13 cellular contexts compared by ENCODE assay signal in genomic region chr7:2810682-2811471, GRCh38. TPM values are rescaled to one million over a fixed set of nuclear protein-coding genes. Genes with fewer than 3 reads are reported as not detected.
DNase-seq lines count a peak whose midpoint lies in the region; ATAC-seq and TF ChIP-seq lines count a peak whose summit lies in the region.
"Had no signal": no experiment of that assay in that cellular context is flagged by ENCODE, and none has a peak within 500 bp of the region (broad histone marks: within the 10 kb centered on the region; RNA-seq: fewer than 3 reads in every experiment).

No MANE protein-coding gene starts in this region.

- H3K4me1 ChIP-seq in right cardiac atrium (ENCODE audit: control insufficient read depth, insufficient read depth, low read length), result peaks cover 25% of the 10 kb centered on the region
- H3K4me1 ChIP-seq: SJCRH30 had no signal

- H3K27ac ChIP-seq in right cardiac atrium (ENCODE audit: low read length), result peak overlapping the region; percentile 14
- H3K27ac ChIP-seq: SJCRH30 had no signal

- no peak for TF ChIP-seq CTCF in CD14-positive monocyte (IDR thresholded peaks at IDR 0.05)

- peaks cover 0 to 2% (median 0%) of the 10 kb centered on the region in 7 donors for H3K9me3 Mint-ChIP-seq in CD14-positive monocyte
- H3K9me3 Mint-ChIP-seq in central memory CD8-positive, alpha-beta T cell, result no peaks in the 10 kb centered on the region

- no peak for DNase-seq in CD14-positive monocyte (ENCODE audit: low spot score)
- no peak for DNase-seq in central memory CD8-positive, alpha-beta T cell (ENCODE audit: low spot score in 2 of 2)
- peak in 1 of 3 donors; percentile 61 for DNase-seq in right cardiac atrium
- DNase-seq in sciatic nerve (ENCODE audit: low spot score), result no peak
- DNase-seq in occipital lobe (lab: John Stamatoyannopoulos, UW), result no peak
- DNase-seq in AG08396 (ENCODE audit: low spot score), result no peak
- no peak for DNase-seq in NCI-H1105 treated with DMSO at 0.1 percent for 48 hours (lab: John Stamatoyannopoulos, UW)
- DNase-seq in NCI-H2029 treated with DMSO at 0.1 percent for 48 hours (lab: John Stamatoyannopoulos, UW), result no peak
- DNase-seq: effector CD4-positive, alpha-beta T cell; NCI-H1092 treated with DMSO at 0.1 percent for 48 hours; NCI-H748 treated with DMSO at 0.1 percent for 48 hours; SJCRH30 had no signal

- peaks cover 52% of the 10 kb centered on the region for H3K4me1 Mint-ChIP-seq in CD14-positive monocyte
- H3K4me1 Mint-ChIP-seq in central memory CD8-positive, alpha-beta T cell, result peaks cover 25% of the 10 kb centered on the region

- 53% methylated on average over 16 of the region's 16 CpGs for WGBS in right cardiac atrium

- intact Hi-C loops in CD14-positive monocyte (cut with micrococcal nuclease) (no loop called here), right cardiac atrium (cut with DNase I) (no loop called here), sciatic nerve (cut with DNase I) (no loop called here)

- no peaks in the 10 kb centered on the region for H3K27me3 ChIP-seq in right cardiac atrium (ENCODE audit: control insufficient read depth, insufficient read depth)
- H3K27me3 ChIP-seq: SJCRH30 had no signal

- H3K27me3 Mint-ChIP-seq in CD14-positive monocyte (ENCODE audit: low read depth in 3 of 3), result peaks cover 0 to 3% (median 0%) of the 10 kb centered on the region in 3 donors
- no peaks in the 10 kb centered on the region for H3K27me3 Mint-ChIP-seq in central memory CD8-positive, alpha-beta T cell

- peaks cover 34 to 42% of the 10 kb centered on the region in 2 donors for H3K36me3 Mint-ChIP-seq in CD14-positive monocyte
- peaks cover 2% of the 10 kb centered on the region for H3K36me3 Mint-ChIP-seq in central memory CD8-positive, alpha-beta T cell (ENCODE audit: insufficient read depth)

- ATAC-seq in central memory CD8-positive, alpha-beta T cell (replicated peaks; ENCODE audit: extremely low read depth, poor library complexity, severe bottlenecking), result no peak
- ATAC-seq in right cardiac atrium (peak; percentile 22 to 34), sciatic nerve (peak; percentile 35)
- ATAC-seq: HCT116 had no signal

- H3K27ac Mint-ChIP-seq in CD14-positive monocyte, result peak overlapping the region in 5 of 7 donors; percentile 26 to 77 (median 70)
- H3K27ac Mint-ChIP-seq in central memory CD8-positive, alpha-beta T cell (ENCODE audit: low read depth), result peak overlapping the region; percentile 56

- H3K4me3 Mint-ChIP-seq in CD14-positive monocyte, result peak overlapping the region in 1 of 2 donors; percentile 21
- no peak overlapping the region for H3K4me3 Mint-ChIP-seq in central memory CD8-positive, alpha-beta T cell

- no peak overlapping the region for H3K4me3 ChIP-seq in right cardiac atrium (ENCODE audit: low read length)
- H3K4me3 ChIP-seq: SJCRH30 had no signal

- H3K9me3 ChIP-seq in right cardiac atrium (ENCODE audit: control insufficient read depth, low read length), result no peaks in the 10 kb centered on the region
- H3K9me3 ChIP-seq: SJCRH30 had no signal

RNA-seq across cellular contexts. Expression of gene GNA12, which starts 33.2 kb away (rescaled TPM):
- polyA plus RNA-seq in CD14-positive monocyte (10 to 100 TPM in 1 of 2 donors, 1 to 10 TPM in 1; 3.4 to 10.6 TPM), right cardiac atrium (32.8 TPM)
- total RNA-seq in right cardiac atrium (10 to 100 TPM; 60.8 to 68.1 (median 64.4) TPM), sciatic nerve (46.7 TPM), occipital lobe (15.3 TPM)
